ENCODE assay signal across 27 cellular contexts in genomic region chr20:61767776-61768494, GRCh38.
"Had no signal": no experiment of that assay in that cellular context is flagged by ENCODE, and none has a peak within 500 bp of the region (broad histone marks: within the 10 kb centered on the region; RNA-seq: fewer than 3 reads in every experiment).

No MANE protein-coding gene starts in this region.

- H3K4me3 ChIP-seq: dorsolateral prefrontal cortex, lung, mucosa of descending colon, psoas muscle, tibial artery had no signal

- H3K4me1 Mint-ChIP-seq: immature natural killer cell; memory B cell; mesothelial cell of epicardium; naive B cell; neural crest cell; stimulated activated naive CD8-positive, alpha-beta T cell treated with anti-CD3 and anti-CD28 coated beads, Interleukin-15, amount 100 ng/mL, for 72 hours had no signal

- H3K9me3 ChIP-seq: mucosa of descending colon, psoas muscle, tibial artery had no signal

- H3K27ac Mint-ChIP-seq: immature natural killer cell; memory B cell; mesothelial cell of epicardium; naive B cell; natural killer cell treated with Interleukin-12 subunit alpha and Interleukin-12 subunit beta and Interleukin-15 and Interleukin-18, amount 100 ng/mL, for 72 hours; stimulated activated naive CD8-positive, alpha-beta T cell treated with anti-CD3 and anti-CD28 coated beads, Interleukin-15, amount 100 ng/mL, for 72 hours; type B pancreatic cell had no signal

- H3K9me3 Mint-ChIP-seq: memory B cell; mesothelial cell of epicardium; natural killer cell treated with Interleukin-12 subunit alpha and Interleukin-12 subunit beta and Interleukin-15 and Interleukin-18, amount 100 ng/mL, for 72 hours; neural crest cell; stimulated activated naive CD8-positive, alpha-beta T cell treated with anti-CD3 and anti-CD28 coated beads, Interleukin-15, amount 100 ng/mL, for 72 hours; type B pancreatic cell had no signal

- ATAC-seq: mucosa of descending colon; natural killer cell treated with Interleukin-12 subunit alpha and Interleukin-12 subunit beta and Interleukin-15 and Interleukin-18, amount 100 ng/mL, for 72 hours; psoas muscle; right cardiac atrium had no signal

- H3K4me1 ChIP-seq: psoas muscle, tibial artery had no signal

- H3K36me3 Mint-ChIP-seq: immature natural killer cell; memory B cell; mesothelial cell of epicardium; naive B cell; natural killer cell treated with Interleukin-12 subunit alpha and Interleukin-12 subunit beta and Interleukin-15 and Interleukin-18, amount 100 ng/mL, for 72 hours; type B pancreatic cell had no signal

- FAIRE-seq: colon, frontal cortex, keratinocyte, small intestine, urothelium cell line had no signal

- H3K4me3 Mint-ChIP-seq: immature natural killer cell; memory B cell; mesothelial cell of epicardium; naive B cell; natural killer cell treated with Interleukin-12 subunit alpha and Interleukin-12 subunit beta and Interleukin-15 and Interleukin-18, amount 100 ng/mL, for 72 hours; neural crest cell; stimulated activated naive CD8-positive, alpha-beta T cell treated with anti-CD3 and anti-CD28 coated beads, Interleukin-15, amount 100 ng/mL, for 72 hours; type B pancreatic cell had no signal

- H3K27ac ChIP-seq: dorsolateral prefrontal cortex, psoas muscle, tibial artery had no signal

- DNase-seq: cerebellar nuclear complex; effector CD4-positive, alpha-beta T cell; hypothalamus; immature natural killer cell; mucosa of descending colon; naive B cell; psoas muscle; small intestine; stimulated activated CD4-positive, alpha-beta T cell treated with anti-CD3 and anti-CD28 coated beads, Interleukin-12 subunit alpha, Interleukin-12 subunit beta, amount 100 ng/mL, for 4 hours; stimulated activated CD4-positive, alpha-beta T cell treated with anti-CD3 and anti-CD28 coated beads, Interleukin-1b, Interleukin-23, amount 100 ng/mL, for 48 hours; stimulated activated CD4-positive, alpha-beta T cell treated with anti-CD3 and anti-CD28 coated beads, Interleukin-4, amount 100 ng/mL, for 1 hour; stimulated activated CD8-positive, alpha-beta memory T cell treated with anti-CD3 and anti-CD28 coated beads, Interleukin-4, amount 100 ng/mL, for 48 hours; stimulated activated naive CD4-positive, alpha-beta T cell; stimulated activated naive CD8-positive, alpha-beta T cell treated with anti-CD3 and anti-CD28 coated beads, Interleukin-15, amount 100 ng/mL, for 72 hours had no signal

- H3K27me3 Mint-ChIP-seq: memory B cell; natural killer cell treated with Interleukin-12 subunit alpha and Interleukin-12 subunit beta and Interleukin-15 and Interleukin-18, amount 100 ng/mL, for 72 hours; stimulated activated naive CD8-positive, alpha-beta T cell treated with anti-CD3 and anti-CD28 coated beads, Interleukin-15, amount 100 ng/mL, for 72 hours had no signal

- H3K36me3 ChIP-seq: tibial artery had no signal
